8 cellular contexts compared by ENCODE assay signal in the genomic region with DNA sequence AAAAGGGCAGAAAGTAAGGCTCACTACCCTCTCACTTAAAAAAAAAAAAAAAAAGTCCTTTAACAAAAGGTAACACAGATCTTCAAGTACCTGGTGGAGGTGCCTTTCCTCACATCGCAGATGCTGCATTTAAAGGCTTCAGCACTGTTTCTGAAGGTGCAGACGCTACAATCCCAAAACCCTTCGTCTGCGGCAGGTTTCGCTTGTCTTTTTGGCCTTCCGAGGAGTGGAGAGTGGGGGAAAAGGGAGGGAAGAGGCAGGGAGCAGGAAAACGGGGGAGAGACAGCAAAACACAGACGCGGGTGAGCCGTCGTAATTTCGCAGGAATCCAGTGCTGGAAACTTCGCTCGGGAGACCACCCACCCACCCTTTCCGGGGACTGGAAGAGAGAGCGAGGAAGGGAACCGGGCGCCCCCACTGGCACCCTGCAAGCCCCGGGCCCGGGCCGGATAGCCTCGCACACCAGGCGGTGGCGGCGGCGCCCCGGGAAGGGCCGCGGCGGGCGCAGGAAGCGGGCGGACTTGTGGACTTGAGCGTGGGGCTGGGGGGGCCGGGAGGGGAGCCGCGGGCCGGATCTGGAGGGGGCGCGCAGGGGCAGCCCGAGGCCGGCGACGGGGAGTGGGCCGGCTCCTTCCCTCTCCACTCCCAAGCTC. TPM values are rescaled to one million over a fixed set of nuclear protein-coding genes. Genes with fewer than 3 reads are reported as not detected.
DNase-seq lines count a peak whose midpoint lies in the region; ATAC-seq and TF ChIP-seq lines count a peak whose summit lies in the region.

RYBP (minus strand) TSS at position 216 of the 653 bp plus-strand sequence.

- TF ChIP-seq CTCF in mammary epithelial cell (conservative IDR thresholded peaks at IDR 0.05 in 1 of 2, IDR thresholded peaks at IDR 0.05 in 1 of 2; ENCODE audit: extremely low read depth in 1 of 2, insufficient read depth in 1 of 2, low read depth in 1 of 2, low read length in 2 of 2): no peak

- DNase-seq in ACHN (peak; percentile 29), SJSA1 (ENCODE audit: low read depth in 1 of 2, low spot score in 2 of 2) (peak in 1 of 2 experiments; percentile 49), mammary epithelial cell (peak; percentile 58), kidney glomerular epithelial cell (lab: John Stamatoyannopoulos, UW) (no peak)
- peak; percentile 63 for DNase-seq in stimulated activated CD8-positive, alpha-beta memory T cell treated with anti-CD3 and anti-CD28 coated beads, Interleukin-4, amount 100 ng/mL, for 48 hours

- peaks cover 52% of the 10 kb centered on the region for H3K79me2 ChIP-seq in mammary epithelial cell (ENCODE audit: insufficient read depth, low read length)

- ATAC-seq in GM18861 (IDR thresholded peaks at IDR 0.05; ENCODE audit: unreplicated experiment) (peak; percentile 13), HG03095 (IDR thresholded peaks at IDR 0.05; ENCODE audit: unreplicated experiment) (peak; percentile 33)

- BruUV-seq in mammary epithelial cell (replicated peaks; lab: Mats Ljungman, UMichigan): no TSS peak

- H3K9ac ChIP-seq in mammary epithelial cell (ENCODE audit: insufficient read depth, low read length): peak within 1 kb of the TSS; percentile 92

- H3K27ac ChIP-seq in SJSA1 (peak within 1 kb of the TSS; percentile 78), mammary epithelial cell (ENCODE audit: insufficient read depth, low read depth, low read length) (peak within 1 kb of the TSS; percentile 89), layer of hippocampus (ENCODE audit: low read depth, low read length) (peak within 1 kb of the TSS; percentile 76)

- H2AFZ ChIP-seq in mammary epithelial cell (ENCODE audit: low read depth, low read length): peak within 1 kb of the TSS; percentile 93

- CTCF ChIA-PET in mammary epithelial cell (lab: Charles Lee; ENCODE audit: low non-redundant PET): interaction anchor here (0.6 kb wide), 1 partner anchor 376 kb away, joined by 5 read pairs; no protein-coding TSS in a partner anchor

- intact Hi-C loops in mammary epithelial cell (cut with micrococcal nuclease): loop anchor here (1.0 to 5.0 kb wide), 7 partner anchors 46 to 489 kb away; no protein-coding TSS in a partner anchor

- H3K4me1 ChIP-seq in SJSA1 (replicated peaks): peaks cover 38% of the 10 kb centered on the region
- peaks cover 18% of the 10 kb centered on the region for H3K4me1 ChIP-seq in mammary epithelial cell (ENCODE audit: insufficient read depth, low read length)

- 2% methylated on average over 13 of the region's 45 CpGs for WGBS in mammary epithelial cell (ENCODE audit: low coverage, missing lambda C conversion rate)

- dilution Hi-C loops in mammary epithelial cell (cut with HindIII; ENCODE audit: low sequenced_read_pairs): no loop called here

- peaks cover 3% of the 10 kb centered on the region for H4K20me1 ChIP-seq in mammary epithelial cell (ENCODE audit: insufficient read depth, low read length)

- in situ Hi-C loops in ACHN (cut with HindIII; ENCODE audit: low pct_ligation_motif_present, low pct_unique_long_range_greater_than_20kb, low sequenced_read_pairs): no loop called here
- in situ Hi-C loops in mammary epithelial cell (cut with MboI; ENCODE audit: low sequenced_read_pairs in 2 of 2): loop anchor here in 1 of 2 donors (10.0 to 25.0 kb wide), 3 partner anchors 102 to 366 kb away; no protein-coding TSS in a partner anchor

- H3K4me3 ChIP-seq in SJSA1: peak within 1 kb of the TSS; percentile 84
- H3K4me3 ChIP-seq in mammary epithelial cell (replicated peaks in 1 of 3; ENCODE audit: insufficient read depth in 1 of 3, low read depth in 2 of 3, low read length in 3 of 3): peak within 1 kb of the TSS; percentile 84 to 92 (median 90)

- peak within 1 kb of the TSS; percentile 94 for H3K4me2 ChIP-seq in mammary epithelial cell (ENCODE audit: insufficient read depth, low read depth, low read length)

- H3K27me3 ChIP-seq in SJSA1 (replicated peaks): no peaks in the 10 kb centered on the region
- H3K27me3 ChIP-seq in mammary epithelial cell (ENCODE audit: insufficient read depth, low read length): no peaks in the 10 kb centered on the region
- H3K27me3 ChIP-seq in layer of hippocampus (ENCODE audit: control insufficient read depth, insufficient read depth, low read length): no peaks in the 10 kb centered on the region

- H3K9me3 ChIP-seq in SJSA1 (replicated peaks) (peaks cover 4% of the 10 kb centered on the region), mammary epithelial cell (replicated peaks; ENCODE audit: insufficient read depth, low read length) (no peaks in the 10 kb centered on the region)

- peaks cover 33% of the 10 kb centered on the region for H3K36me3 ChIP-seq in SJSA1
- no peaks in the 10 kb centered on the region for H3K36me3 ChIP-seq in mammary epithelial cell (ENCODE audit: insufficient read depth, low read length)

RNA-seq across cellular contexts. Expression of gene RYBP, which starts in this region (rescaled TPM):
- total RNA-seq in SJSA1 (2014; rRNA removed; shearing (Covaris generic)): 10.2 and 16.1 TPM in 2 replicates
- 10 to 100 TPM; 11.0 to 12.4 TPM for total RNA-seq in mammary epithelial cell
- polyA plus RNA-seq in mammary epithelial cell: 5.2 TPM
- 5.3 TPM for polyA minus RNA-seq in mammary epithelial cell
